29 cellular contexts compared by ENCODE assay signal in genomic region chr10:76788093-76788811, GRCh38.
"Had no signal": no experiment of that assay in that cellular context is flagged by ENCODE, and none has a peak within 500 bp of the region (broad histone marks: within the 10 kb centered on the region; RNA-seq: fewer than 3 reads in every experiment).

No MANE protein-coding gene starts in this region.

- H3K79me2 ChIP-seq: parathyroid adenoma had no signal

- DNase-seq: naive thymus-derived CD8-positive, alpha-beta T cell; nephron progenitor cell; occipital lobe; ovary; posterior cingulate gyrus; psoas muscle; right cardiac atrium; spleen; stimulated activated CD4-positive, alpha-beta T cell treated with anti-CD3 and anti-CD28 coated beads, Interleukin-12 subunit alpha, Interleukin-12 subunit beta, amount 100 ng/mL, for 4 hours; stimulated activated CD4-positive, alpha-beta T cell treated with anti-CD3 and anti-CD28 coated beads, Interleukin-1b, Interleukin-23, amount 100 ng/mL, for 48 hours; stimulated activated CD4-positive, alpha-beta T cell treated with anti-CD3 and anti-CD28 coated beads, Interleukin-4, amount 100 ng/mL, for 1 hour; stimulated activated CD4-positive, alpha-beta T cell treated with anti-CD3 and anti-CD28 coated beads, Interleukin-4, amount 100 ng/mL, for 4 hours; stimulated activated CD8-positive, alpha-beta memory T cell treated with anti-CD3 and anti-CD28 coated beads, Interleukin-4, amount 100 ng/mL, for 48 hours; stimulated activated naive CD4-positive, alpha-beta T cell; stimulated activated naive CD8-positive, alpha-beta T cell treated with anti-CD3 and anti-CD28 coated beads, Interleukin-15, amount 100 ng/mL, for 72 hours; stimulated activated naive CD8-positive, alpha-beta T cell treated with anti-CD3 and anti-CD28 coated beads, Interleukin-15, Interleukin-2, amounts not matched to agents 100 U/mL and 50 U/mL, for 24 hours; substantia nigra; testis; tibial artery; transverse colon; upper lobe of right lung had no signal

- H3K36me3 ChIP-seq: neural progenitor cell, ovary, spleen, suprapubic skin, tibial artery, transverse colon, upper lobe of right lung, vagina had no signal

- H3K4me3 ChIP-seq: neural progenitor cell, ovary, psoas muscle, skin epidermis, smooth muscle cell, spleen, suprapubic skin, testis, tibial artery, transverse colon, upper lobe of right lung, vagina had no signal

- ATAC-seq: naive thymus-derived CD8-positive, alpha-beta T cell; natural killer cell treated with Interleukin-12 subunit alpha and Interleukin-12 subunit beta and Interleukin-15 and Interleukin-18, amount 100 ng/mL, for 72 hours; psoas muscle; right cardiac atrium; sciatic nerve; stimulated activated naive CD8-positive, alpha-beta T cell treated with anti-CD3 and anti-CD28 coated beads, Interleukin-15, amount 100 ng/mL, for 72 hours; stimulated activated naive CD8-positive, alpha-beta T cell treated with anti-CD3 and anti-CD28 coated beads, Interleukin-15, Interleukin-2, amounts not matched to agents 100 U/mL and 50 U/mL, for 24 hours; upper lobe of right lung had no signal

- H3K9ac ChIP-seq: neural progenitor cell, parathyroid adenoma had no signal

- H3K4me1 ChIP-seq: neural progenitor cell, parathyroid adenoma, psoas muscle, spleen, suprapubic skin, testis, transverse colon, upper lobe of right lung, vagina had no signal

- H3K9me3 ChIP-seq: ovary, psoas muscle, suprapubic skin, testis, tibial artery, transverse colon, upper lobe of right lung, vagina had no signal

- H3K27ac ChIP-seq: neural progenitor cell, ovary, parathyroid adenoma, psoas muscle, skin epidermis, spleen, suprapubic skin, testis, tibial artery, transverse colon, upper lobe of right lung, vagina had no signal

- H2AFZ ChIP-seq: neural progenitor cell, parathyroid adenoma had no signal

- H3K27me3 ChIP-seq: neural progenitor cell, ovary, spleen, suprapubic skin, testis, tibial artery, transverse colon, upper lobe of right lung, vagina had no signal

- H3K4me2 ChIP-seq: neural progenitor cell, smooth muscle cell had no signal
